ENCODE assay signal across 1 cellular context in genomic region chr6:30721198-30722024, GRCh38.
TF ChIP-seq lines count a peak whose summit lies in the region.

No MANE protein-coding gene starts in this region.

TF ChIP-seq in H1, 55 proteins besides CTCF, POLR2A, EP300 and RAD21:
- no peak for TF ChIP-seq SP4 (IDR thresholded peaks at IDR 0.05; ENCODE audit: low read length)
- TF ChIP-seq GABPA (IDR thresholded peaks at IDR 0.05; ENCODE audit: borderline replicate concordance, insufficient read depth, low read length) = no peak; the same call in 1 of the 2 replicates
- 0 out of 4 replicates have a peak, but pooled peaks of 1 of the 2 experiments have one; percentile 63 for TF ChIP-seq HDAC2 (IDR thresholded peaks at IDR 0.05; ENCODE audit: borderline replicate concordance in 1 of 2, low read depth in 2 of 2, low read length in 2 of 2)
- peak; percentile 61; the same call in 1 of the 2 replicates for TF ChIP-seq TBP (IDR thresholded peaks at IDR 0.05; ENCODE audit: low read depth, low read length)
- TF ChIP-seq CHD1 (IDR thresholded peaks at IDR 0.05; ENCODE audit: low read depth, low read length) = peak; percentile 85
- TF ChIP-seq ZNF274 (IDR thresholded peaks at IDR 0.05; ENCODE audit: borderline replicate concordance, extremely low read depth, low read length) = no peak
- TF ChIP-seq CBX8 (IDR thresholded peaks at IDR 0.05; ENCODE audit: borderline replicate concordance, low read depth, low read length) = no peak
- TF ChIP-seq CBX5 (IDR thresholded peaks at IDR 0.05; ENCODE audit: low read depth, low read length) = no peak
- peak; percentile 90 for TF ChIP-seq ATF3 (IDR thresholded peaks at IDR 0.05; ENCODE audit: insufficient read depth, low read depth, low read length)
- TF ChIP-seq TEAD4 (IDR thresholded peaks at IDR 0.05; ENCODE audit: low read depth, low read length) = 0 out of 2 replicates have a peak, but pooled peaks have one; percentile 67
- TF ChIP-seq BCL11A (IDR thresholded peaks at IDR 0.05; ENCODE audit: low read depth in 2 of 2, low read length in 2 of 2) = no peak
- no peak for TF ChIP-seq KDM5A (IDR thresholded peaks at IDR 0.05; ENCODE audit: low read length)
- no peak; the same call in 1 of the 2 replicates for TF ChIP-seq SP1 (IDR thresholded peaks at IDR 0.05; ENCODE audit: low read depth, low read length)
- TF ChIP-seq TAF1 (IDR thresholded peaks at IDR 0.05; ENCODE audit: low read depth, low read length) = peak; percentile 78
- peak; percentile 86 for TF ChIP-seq POLR2AphosphoS5 (IDR thresholded peaks at IDR 0.05; ENCODE audit: low read depth, low read length)
- peak; percentile 30 for TF ChIP-seq SAP30 (IDR thresholded peaks at IDR 0.05; ENCODE audit: insufficient read depth, insufficient replicate concordance, low read length)
- TF ChIP-seq YY1 (IDR thresholded peaks at IDR 0.05; ENCODE audit: low read depth, low read length) = no peak
- no peak for TF ChIP-seq BRCA1 (IDR thresholded peaks at IDR 0.05; ENCODE audit: low read depth, low read length)
- peak; percentile 96 for TF ChIP-seq BACH1 (IDR thresholded peaks at IDR 0.05; ENCODE audit: low read length)
- TF ChIP-seq SIX5 (IDR thresholded peaks at IDR 0.05; ENCODE audit: low read depth, low read length) = no peak
- TF ChIP-seq RXRA (IDR thresholded peaks at IDR 0.05; ENCODE audit: insufficient read depth, low read depth, low read length) = no peak
- TF ChIP-seq, protein P1, sequence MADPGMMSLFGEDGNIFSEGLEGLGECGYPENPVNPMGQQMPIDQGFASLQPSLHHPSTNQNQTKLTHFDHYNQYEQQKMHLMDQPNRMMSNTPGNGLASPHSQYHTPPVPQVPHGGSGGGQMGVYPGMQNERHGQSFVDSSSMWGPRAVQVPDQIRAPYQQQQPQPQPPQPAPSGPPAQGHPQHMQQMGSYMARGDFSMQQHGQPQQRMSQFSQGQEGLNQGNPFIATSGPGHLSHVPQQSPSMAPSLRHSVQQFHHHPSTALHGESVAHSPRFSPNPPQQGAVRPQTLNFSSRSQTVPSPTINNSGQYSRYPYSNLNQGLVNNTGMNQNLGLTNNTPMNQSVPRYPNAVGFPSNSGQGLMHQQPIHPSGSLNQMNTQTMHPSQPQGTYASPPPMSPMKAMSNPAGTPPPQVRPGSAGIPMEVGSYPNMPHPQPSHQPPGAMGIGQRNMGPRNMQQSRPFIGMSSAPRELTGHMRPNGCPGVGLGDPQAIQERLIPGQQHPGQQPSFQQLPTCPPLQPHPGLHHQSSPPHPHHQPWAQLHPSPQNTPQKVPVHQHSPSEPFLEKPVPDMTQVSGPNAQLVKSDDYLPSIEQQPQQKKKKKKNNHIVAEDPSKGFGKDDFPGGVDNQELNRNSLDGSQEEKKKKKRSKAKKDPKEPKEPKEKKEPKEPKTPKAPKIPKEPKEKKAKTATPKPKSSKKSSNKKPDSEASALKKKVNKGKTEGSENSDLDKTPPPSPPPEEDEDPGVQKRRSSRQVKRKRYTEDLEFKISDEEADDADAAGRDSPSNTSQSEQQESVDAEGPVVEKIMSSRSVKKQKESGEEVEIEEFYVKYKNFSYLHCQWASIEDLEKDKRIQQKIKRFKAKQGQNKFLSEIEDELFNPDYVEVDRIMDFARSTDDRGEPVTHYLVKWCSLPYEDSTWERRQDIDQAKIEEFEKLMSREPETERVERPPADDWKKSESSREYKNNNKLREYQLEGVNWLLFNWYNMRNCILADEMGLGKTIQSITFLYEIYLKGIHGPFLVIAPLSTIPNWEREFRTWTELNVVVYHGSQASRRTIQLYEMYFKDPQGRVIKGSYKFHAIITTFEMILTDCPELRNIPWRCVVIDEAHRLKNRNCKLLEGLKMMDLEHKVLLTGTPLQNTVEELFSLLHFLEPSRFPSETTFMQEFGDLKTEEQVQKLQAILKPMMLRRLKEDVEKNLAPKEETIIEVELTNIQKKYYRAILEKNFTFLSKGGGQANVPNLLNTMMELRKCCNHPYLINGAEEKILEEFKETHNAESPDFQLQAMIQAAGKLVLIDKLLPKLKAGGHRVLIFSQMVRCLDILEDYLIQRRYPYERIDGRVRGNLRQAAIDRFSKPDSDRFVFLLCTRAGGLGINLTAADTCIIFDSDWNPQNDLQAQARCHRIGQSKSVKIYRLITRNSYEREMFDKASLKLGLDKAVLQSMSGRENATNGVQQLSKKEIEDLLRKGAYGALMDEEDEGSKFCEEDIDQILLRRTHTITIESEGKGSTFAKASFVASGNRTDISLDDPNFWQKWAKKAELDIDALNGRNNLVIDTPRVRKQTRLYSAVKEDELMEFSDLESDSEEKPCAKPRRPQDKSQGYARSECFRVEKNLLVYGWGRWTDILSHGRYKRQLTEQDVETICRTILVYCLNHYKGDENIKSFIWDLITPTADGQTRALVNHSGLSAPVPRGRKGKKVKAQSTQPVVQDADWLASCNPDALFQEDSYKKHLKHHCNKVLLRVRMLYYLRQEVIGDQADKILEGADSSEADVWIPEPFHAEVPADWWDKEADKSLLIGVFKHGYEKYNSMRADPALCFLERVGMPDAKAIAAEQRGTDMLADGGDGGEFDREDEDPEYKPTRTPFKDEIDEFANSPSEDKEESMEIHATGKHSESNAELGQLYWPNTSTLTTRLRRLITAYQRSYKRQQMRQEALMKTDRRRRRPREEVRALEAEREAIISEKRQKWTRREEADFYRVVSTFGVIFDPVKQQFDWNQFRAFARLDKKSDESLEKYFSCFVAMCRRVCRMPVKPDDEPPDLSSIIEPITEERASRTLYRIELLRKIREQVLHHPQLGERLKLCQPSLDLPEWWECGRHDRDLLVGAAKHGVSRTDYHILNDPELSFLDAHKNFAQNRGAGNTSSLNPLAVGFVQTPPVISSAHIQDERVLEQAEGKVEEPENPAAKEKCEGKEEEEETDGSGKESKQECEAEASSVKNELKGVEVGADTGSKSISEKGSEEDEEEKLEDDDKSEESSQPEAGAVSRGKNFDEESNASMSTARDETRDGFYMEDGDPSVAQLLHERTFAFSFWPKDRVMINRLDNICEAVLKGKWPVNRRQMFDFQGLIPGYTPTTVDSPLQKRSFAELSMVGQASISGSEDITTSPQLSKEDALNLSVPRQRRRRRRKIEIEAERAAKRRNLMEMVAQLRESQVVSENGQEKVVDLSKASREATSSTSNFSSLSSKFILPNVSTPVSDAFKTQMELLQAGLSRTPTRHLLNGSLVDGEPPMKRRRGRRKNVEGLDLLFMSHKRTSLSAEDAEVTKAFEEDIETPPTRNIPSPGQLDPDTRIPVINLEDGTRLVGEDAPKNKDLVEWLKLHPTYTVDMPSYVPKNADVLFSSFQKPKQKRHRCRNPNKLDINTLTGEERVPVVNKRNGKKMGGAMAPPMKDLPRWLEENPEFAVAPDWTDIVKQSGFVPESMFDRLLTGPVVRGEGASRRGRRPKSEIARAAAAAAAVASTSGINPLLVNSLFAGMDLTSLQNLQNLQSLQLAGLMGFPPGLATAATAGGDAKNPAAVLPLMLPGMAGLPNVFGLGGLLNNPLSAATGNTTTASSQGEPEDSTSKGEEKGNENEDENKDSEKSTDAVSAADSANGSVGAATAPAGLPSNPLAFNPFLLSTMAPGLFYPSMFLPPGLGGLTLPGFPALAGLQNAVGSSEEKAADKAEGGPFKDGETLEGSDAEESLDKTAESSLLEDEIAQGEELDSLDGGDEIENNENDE (IDR thresholded peaks at IDR 0.05; ENCODE audit: insufficient replicate concordance, low read length) = no peak
- TF ChIP-seq SIN3A (conservative IDR thresholded peaks at IDR 0.05 in 1 of 2, IDR thresholded peaks at IDR 0.05 in 1 of 2; ENCODE audit: low read depth in 1 of 2, low read length in 2 of 2) = 0 out of 4 replicates have a peak, but pooled peaks of 1 of the 2 experiments have one; percentile 61
- peak; percentile 23; the same call in 1 of the 2 replicates for TF ChIP-seq FOSL1 (IDR thresholded peaks at IDR 0.05; ENCODE audit: insufficient read depth, low read depth, low read length)
- TF ChIP-seq EGR1 (IDR thresholded peaks at IDR 0.05; ENCODE audit: borderline replicate concordance, low read depth, low read length) = peak; percentile 53; the same call in 1 of the 2 replicates
- TF ChIP-seq PHF8 (conservative IDR thresholded peaks at IDR 0.05; ENCODE audit: low read depth, low read length) = peak; percentile 10
- TF ChIP-seq CEBPB (IDR thresholded peaks at IDR 0.05; ENCODE audit: low read depth, low read length) = no peak
- TF ChIP-seq CREB1 (IDR thresholded peaks at IDR 0.05) = peak; percentile 72
- no peak for TF ChIP-seq GTF2F1 (IDR thresholded peaks at IDR 0.05; ENCODE audit: borderline replicate concordance, low read depth, low read length)
- TF ChIP-seq SUZ12 (IDR thresholded peaks at IDR 0.05; ENCODE audit: low read length) = no peak
- TF ChIP-seq, protein P2, sequence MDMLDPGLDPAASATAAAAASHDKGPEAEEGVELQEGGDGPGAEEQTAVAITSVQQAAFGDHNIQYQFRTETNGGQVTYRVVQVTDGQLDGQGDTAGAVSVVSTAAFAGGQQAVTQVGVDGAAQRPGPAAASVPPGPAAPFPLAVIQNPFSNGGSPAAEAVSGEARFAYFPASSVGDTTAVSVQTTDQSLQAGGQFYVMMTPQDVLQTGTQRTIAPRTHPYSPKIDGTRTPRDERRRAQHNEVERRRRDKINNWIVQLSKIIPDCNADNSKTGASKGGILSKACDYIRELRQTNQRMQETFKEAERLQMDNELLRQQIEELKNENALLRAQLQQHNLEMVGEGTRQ (IDR thresholded peaks at IDR 0.05; ENCODE audit: low read length) = peak; percentile 94
- TF ChIP-seq, protein P3, sequence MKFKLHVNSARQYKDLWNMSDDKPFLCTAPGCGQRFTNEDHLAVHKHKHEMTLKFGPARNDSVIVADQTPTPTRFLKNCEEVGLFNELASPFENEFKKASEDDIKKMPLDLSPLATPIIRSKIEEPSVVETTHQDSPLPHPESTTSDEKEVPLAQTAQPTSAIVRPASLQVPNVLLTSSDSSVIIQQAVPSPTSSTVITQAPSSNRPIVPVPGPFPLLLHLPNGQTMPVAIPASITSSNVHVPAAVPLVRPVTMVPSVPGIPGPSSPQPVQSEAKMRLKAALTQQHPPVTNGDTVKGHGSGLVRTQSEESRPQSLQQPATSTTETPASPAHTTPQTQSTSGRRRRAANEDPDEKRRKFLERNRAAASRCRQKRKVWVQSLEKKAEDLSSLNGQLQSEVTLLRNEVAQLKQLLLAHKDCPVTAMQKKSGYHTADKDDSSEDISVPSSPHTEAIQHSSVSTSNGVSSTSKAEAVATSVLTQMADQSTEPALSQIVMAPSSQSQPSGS (IDR thresholded peaks at IDR 0.05; ENCODE audit: low read length) = peak; percentile 26; the same call in 1 of the 2 replicates
- TF ChIP-seq, protein P4, sequence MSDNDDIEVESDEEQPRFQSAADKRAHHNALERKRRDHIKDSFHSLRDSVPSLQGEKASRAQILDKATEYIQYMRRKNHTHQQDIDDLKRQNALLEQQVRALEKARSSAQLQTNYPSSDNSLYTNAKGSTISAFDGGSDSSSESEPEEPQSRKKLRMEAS (IDR thresholded peaks at IDR 0.05) = peak; percentile 77
- TF ChIP-seq POU5F1 (IDR thresholded peaks at IDR 0.05; ENCODE audit: low read depth, low read length) = no peak
- TF ChIP-seq KDM4A (IDR thresholded peaks at IDR 0.05; ENCODE audit: low read depth, low read length, severe bottlenecking) = peak; percentile 33
- TF ChIP-seq HDAC6 (IDR thresholded peaks at IDR 0.05; ENCODE audit: low read depth, low read length) = no peak
- no peak for TF ChIP-seq CTBP2 (IDR thresholded peaks at IDR 0.05; ENCODE audit: borderline replicate concordance, insufficient read depth, insufficient read length, low read length)
- TF ChIP-seq NRF1 (IDR thresholded peaks at IDR 0.05; ENCODE audit: low read depth, low read length) = peak; percentile 72
- TF ChIP-seq RBBP5 (IDR thresholded peaks at IDR 0.05; ENCODE audit: borderline replicate concordance, low read depth, low read length) = no peak
